Comparison of ENCODE assay signal across 22 cellular contexts in the genomic region with DNA sequence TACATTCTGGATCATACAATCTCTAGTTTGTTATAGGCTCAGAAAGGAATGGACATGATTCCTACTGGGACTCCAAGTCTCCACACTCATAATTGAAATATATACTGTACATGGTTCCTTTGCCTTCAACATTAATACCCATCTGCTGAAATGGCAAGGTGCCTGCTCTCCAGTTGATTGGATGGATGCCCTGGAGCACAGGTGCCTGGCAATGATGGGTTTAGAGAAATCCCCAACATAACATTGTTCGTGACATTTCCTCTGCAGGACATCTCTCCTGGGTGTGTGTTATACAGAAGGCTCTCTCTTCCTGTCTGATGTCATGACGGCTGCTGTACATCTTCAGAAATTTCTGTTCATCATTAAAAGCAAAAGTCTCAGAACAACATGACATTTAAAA.
"Had no signal": no experiment of that assay in that cellular context is flagged by ENCODE, and none has a peak within 500 bp of the region (broad histone marks: within the 10 kb centered on the region; RNA-seq: fewer than 3 reads in every experiment).

No MANE protein-coding gene starts in this region.

- H3K4me3 Mint-ChIP-seq: activated CD8-positive, alpha-beta T cell treated with anti-CD3 and anti-CD28 coated beads, Interleukin-2, amount 10 ng/mL, durations not matched to agents 7 days and 5 days; activated naive CD4-positive, alpha-beta T cell treated with anti-CD3 and anti-CD28 coated beads, Interleukin-2, amount 50 U/mL, for 24 hours; activated T-helper 1 cell treated with anti-CD3 and anti-CD28 coated beads, Interleukin-12 subunit alpha, Interleukin-12 subunit beta, Interleukin-2, Interleukin-4 antibody, amounts not matched to agents 30 ng/mL and 10 ng/mL and 1 ng/mL, durations not matched to agents 14 hours and 24 hours and 36 hours; T-helper 2 cell treated with Interferon-gamma antibody and Interleukin-4, amounts not matched to agents 5 μg/mL and 100 μg/mL, for 36 hours; WTC11 had no signal

- H3K9me3 Mint-ChIP-seq: activated naive CD4-positive, alpha-beta T cell treated with anti-CD3 and anti-CD28 coated beads, Interleukin-2, amount 50 U/mL, for 24 hours; activated T-helper 1 cell treated with anti-CD3 and anti-CD28 coated beads, Interleukin-12 subunit alpha, Interleukin-12 subunit beta, Interleukin-2, Interleukin-4 antibody, amounts not matched to agents 30 ng/mL and 10 ng/mL and 1 ng/mL, durations not matched to agents 14 hours and 24 hours and 36 hours; T-helper 2 cell treated with Interferon-gamma antibody and Interleukin-4, amounts not matched to agents 5 μg/mL and 100 μg/mL, for 36 hours had no signal

- H3K27ac Mint-ChIP-seq: activated CD8-positive, alpha-beta T cell treated with anti-CD3 and anti-CD28 coated beads, Interleukin-2, amount 10 ng/mL, durations not matched to agents 7 days and 5 days; activated naive CD4-positive, alpha-beta T cell treated with anti-CD3 and anti-CD28 coated beads, Interleukin-2, amount 50 U/mL, for 24 hours; activated T-helper 1 cell treated with anti-CD3 and anti-CD28 coated beads, Interleukin-12 subunit alpha, Interleukin-12 subunit beta, Interleukin-2, Interleukin-4 antibody, amounts not matched to agents 30 ng/mL and 10 ng/mL and 1 ng/mL, durations not matched to agents 14 hours and 24 hours and 36 hours; T-helper 2 cell treated with Interferon-gamma antibody and Interleukin-4, amounts not matched to agents 5 μg/mL and 100 μg/mL, for 36 hours; WTC11 had no signal

- ATAC-seq: activated CD8-positive, alpha-beta T cell treated with anti-CD3 and anti-CD28 coated beads, Interleukin-2, amount 10 ng/mL, durations not matched to agents 7 days and 5 days; PC-3; SK-N-SH treated with all-trans-retinoic acid at 6 μM for 48 hours; WTC11 had no signal

- DNase-seq: activated CD4-positive, alpha-beta T cell treated with anti-CD3 and anti-CD28 coated beads for 48 hours; activated CD4-positive, alpha-beta T cell treated with anti-CD3 and anti-CD28 coated beads, Interleukin-2, amount 50 U/mL, for 4 hours; activated CD4-positive, CD25-positive, alpha-beta regulatory T cell treated with anti-CD3 and anti-CD28 coated beads, Interleukin-2, amount 50 U/mL, for 72 hours; activated CD8-positive, alpha-beta memory T cell treated with anti-CD3 and anti-CD28 coated beads, Interleukin-2, amount 50 U/mL, for 48 hours; activated CD8-positive, alpha-beta T cell treated with anti-CD3 and anti-CD28 coated beads, Interleukin-2, amount 10 ng/mL, durations not matched to agents 7 days and 5 days; activated effector memory CD4-positive, alpha-beta T cell treated with Interleukin-2 at 50 U/mL for 16 hours; activated naive CD4-positive, alpha-beta T cell; activated T-cell treated with anti-CD3 and anti-CD28 coated beads, Interleukin-2, amount 50 U/mL, for 1 hour; aorta; central memory CD4-positive, alpha-beta T cell; NCI-H1105; NCI-H1436 treated with DMSO at 0.1 percent for 48 hours; NCI-H1930; NCI-H526; PC-3; SHP77; SW 1271 had no signal

- H3K27me3 Mint-ChIP-seq: activated naive CD4-positive, alpha-beta T cell treated with anti-CD3 and anti-CD28 coated beads, Interleukin-2, amount 50 U/mL, for 24 hours had no signal

- H3K4me1 Mint-ChIP-seq: activated naive CD4-positive, alpha-beta T cell treated with anti-CD3 and anti-CD28 coated beads, Interleukin-2, amount 50 U/mL, for 24 hours; WTC11 had no signal

- H3K36me3 Mint-ChIP-seq: activated naive CD4-positive, alpha-beta T cell treated with anti-CD3 and anti-CD28 coated beads, Interleukin-2, amount 50 U/mL, for 24 hours; WTC11 had no signal
